20 cellular contexts compared by ENCODE assay signal in the genomic region with DNA sequence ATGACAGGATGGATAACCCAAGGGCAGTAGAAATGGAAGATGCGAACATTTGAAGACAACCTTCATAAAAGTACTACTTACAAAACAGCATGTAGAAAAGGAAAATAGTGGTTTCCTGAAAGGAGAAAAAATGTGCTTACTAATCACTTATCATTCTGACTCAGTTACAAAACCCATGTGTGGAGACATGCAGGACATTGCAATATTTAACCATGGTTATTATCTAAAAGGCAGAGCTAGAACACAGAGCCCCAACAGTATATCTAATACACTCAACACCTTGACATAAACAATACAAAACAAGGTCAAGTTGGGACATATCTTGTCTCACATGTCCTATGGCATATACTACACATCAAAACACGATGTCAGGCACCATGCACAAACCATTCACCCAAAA. TPM values are rescaled to one million over a fixed set of nuclear protein-coding genes. Genes with fewer than 3 reads are reported as not detected.
DNase-seq lines count a peak whose midpoint lies in the region; ATAC-seq and TF ChIP-seq lines count a peak whose summit lies in the region.
"Had no signal": no experiment of that assay in that cellular context is flagged by ENCODE, and none has a peak within 500 bp of the region (broad histone marks: within the 10 kb centered on the region; RNA-seq: fewer than 3 reads in every experiment).

No MANE protein-coding gene starts in this region.

- DNase-seq in AG08395 (ENCODE audit: low spot score) (peak; percentile 35), HS-5 (ENCODE audit: low read depth) (peak; percentile 16), amniotic epithelial cell (ENCODE audit: low read depth) (peak; percentile 89), fibroblast of the aortic adventitia (ENCODE audit: low read depth) (peak; percentile 60), kidney glomerular epithelial cell (lab: John Stamatoyannopoulos, UW) (no peak), NCI-H146 treated with DMSO at 0.1 percent for 48 hours (lab: John Stamatoyannopoulos, UW; ENCODE audit: unreplicated experiment) (no peak)
- no peak for DNase-seq in stimulated activated naive B cell treated with anti-CD40 and anti-IgM and Interleukin-4, amounts not matched to agents 10 μg/mL and 1 μg/mL and 100 μg/mL, for 72 hours
- no peak for DNase-seq in effector CD4-positive, alpha-beta T cell
- DNase-seq: activated CD4-positive, alpha-beta T cell treated with anti-CD3 and anti-CD28 coated beads, Interleukin-2, amount 50 U/mL, for 48 hours; activated T-cell treated with anti-CD3 and anti-CD28 coated beads, Interleukin-2, amount 50 U/mL, for 72 hours; cortex of kidney; foreskin melanocyte; GDM1; naive thymus-derived CD4-positive, alpha-beta T cell; NCI-H1105 treated with DMSO at 0.1 percent for 48 hours; NK-92 treated with Interleukin-12 subunit alpha and Interleukin-12 subunit beta, amount 100 ng/mL, for 24 hours; posterior cingulate gyrus had no signal

- H3K27ac Mint-ChIP-seq in stimulated activated naive B cell treated with anti-CD40 and anti-IgM and Interleukin-4, amounts not matched to agents 10 μg/mL and 1 μg/mL and 100 μg/mL, for 72 hours, result no peak overlapping the region
- H3K27ac Mint-ChIP-seq: activated T-cell treated with anti-CD3 and anti-CD28 coated beads, Interleukin-2, amount 50 U/mL, for 72 hours; stimulated activated naive CD8-positive, alpha-beta T cell treated with anti-CD3 and anti-CD28 coated beads, Interleukin-15, Interleukin-2, amounts not matched to agents 100 ng/mL and 50 ng/mL, for 24 hours had no signal

- H3K36me3 Mint-ChIP-seq in stimulated activated naive B cell treated with anti-CD40 and anti-IgM and Interleukin-4, amounts not matched to agents 10 μg/mL and 1 μg/mL and 100 μg/mL, for 72 hours, result peaks cover 13 to 30% of the 10 kb centered on the region in 2 donors

- H3K27me3 Mint-ChIP-seq in stimulated activated naive B cell treated with anti-CD40 and anti-IgM and Interleukin-4, amounts not matched to agents 10 μg/mL and 1 μg/mL and 100 μg/mL, for 72 hours, result no peaks in the 10 kb centered on the region
- H3K27me3 Mint-ChIP-seq: naive thymus-derived CD4-positive, alpha-beta T cell; stimulated activated naive CD8-positive, alpha-beta T cell treated with anti-CD3 and anti-CD28 coated beads, Interleukin-15, Interleukin-2, amounts not matched to agents 100 ng/mL and 50 ng/mL, for 24 hours had no signal

- no peaks in the 10 kb centered on the region for H3K4me1 Mint-ChIP-seq in stimulated activated naive B cell treated with anti-CD40 and anti-IgM and Interleukin-4, amounts not matched to agents 10 μg/mL and 1 μg/mL and 100 μg/mL, for 72 hours

- peaks cover 0 to 4% of the 10 kb centered on the region in 2 donors for H3K9me3 Mint-ChIP-seq in stimulated activated naive B cell treated with anti-CD40 and anti-IgM and Interleukin-4, amounts not matched to agents 10 μg/mL and 1 μg/mL and 100 μg/mL, for 72 hours

- H3K4me3 Mint-ChIP-seq in stimulated activated naive B cell treated with anti-CD40 and anti-IgM and Interleukin-4, amounts not matched to agents 10 μg/mL and 1 μg/mL and 100 μg/mL, for 72 hours, result no peak overlapping the region
- H3K4me3 Mint-ChIP-seq: activated T-cell treated with anti-CD3 and anti-CD28 coated beads, Interleukin-2, amount 50 U/mL, for 72 hours; naive thymus-derived CD4-positive, alpha-beta T cell; stimulated activated naive CD8-positive, alpha-beta T cell treated with anti-CD3 and anti-CD28 coated beads, Interleukin-15, Interleukin-2, amounts not matched to agents 100 ng/mL and 50 ng/mL, for 24 hours had no signal

- TF ChIP-seq CTCF in fibroblast of the aortic adventitia (IDR thresholded peaks at IDR 0.05; ENCODE audit: insufficient read depth, low read length), result no peak

- ATAC-seq in stimulated activated naive B cell treated with anti-CD40 and anti-IgM and Interleukin-4, amounts not matched to agents 10 μg/mL and 1 μg/mL and 100 μg/mL, for 72 hours (replicated peaks), result no peak
- ATAC-seq: activated T-cell treated with anti-CD3 and anti-CD28 coated beads, Interleukin-2, amount 50 U/mL, for 72 hours; naive thymus-derived CD4-positive, alpha-beta T cell had no signal

- no peak overlapping the region for H3K4me3 ChIP-seq in fibroblast of the aortic adventitia (ENCODE audit: low read depth, low read length)
- H3K4me3 ChIP-seq: lung, SJSA1 had no signal

RNA-seq across cellular contexts. Expression of gene EIF4E, which starts 55.9 kb away (rescaled TPM):
- total RNA-seq in fibroblast of the aortic adventitia (ENCODE audit: low replicate concordance), result 128 and 160 TPM in 2 replicates

Comparison
In these comparisons a context has a peak if more than half of its experiments do, and no peak if none do; other contexts are left out.
1. DNase-seq: peak in AG08395 (single experiment), HS-5 (single experiment), amniotic epithelial cell (single experiment) and fibroblast of the aortic adventitia (single experiment); none in stimulated activated naive B cell treated with anti-CD40 and anti-IgM and Interleukin-4, amounts not matched to agents 10 μg/mL and 1 μg/mL and 100 μg/mL, for 72 hours (single experiment), kidney glomerular epithelial cell (single experiment), effector CD4-positive, alpha-beta T cell (single experiment) and NCI-H146 treated with DMSO at 0.1 percent for 48 hours (single experiment).